1 cellular context compared by ENCODE assay signal in genomic region chr1:100834779-100835645, GRCh38.
TF ChIP-seq lines count a peak whose summit lies in the region.

No MANE protein-coding gene starts in this region.

TF ChIP-seq in GM23338, 12 proteins besides CTCF, POLR2A, EP300 and RAD21 (continued from another document):
- TF ChIP-seq, protein P1, sequence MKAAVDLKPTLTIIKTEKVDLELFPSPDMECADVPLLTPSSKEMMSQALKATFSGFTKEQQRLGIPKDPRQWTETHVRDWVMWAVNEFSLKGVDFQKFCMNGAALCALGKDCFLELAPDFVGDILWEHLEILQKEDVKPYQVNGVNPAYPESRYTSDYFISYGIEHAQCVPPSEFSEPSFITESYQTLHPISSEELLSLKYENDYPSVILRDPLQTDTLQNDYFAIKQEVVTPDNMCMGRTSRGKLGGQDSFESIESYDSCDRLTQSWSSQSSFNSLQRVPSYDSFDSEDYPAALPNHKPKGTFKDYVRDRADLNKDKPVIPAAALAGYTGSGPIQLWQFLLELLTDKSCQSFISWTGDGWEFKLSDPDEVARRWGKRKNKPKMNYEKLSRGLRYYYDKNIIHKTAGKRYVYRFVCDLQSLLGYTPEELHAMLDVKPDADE (IDR thresholded peaks at IDR 0.05): no peak
- TF ChIP-seq EZH2phosphoT487 (IDR thresholded peaks at IDR 0.05; ENCODE audit: unreplicated experiment) (no peak), POLR2AphosphoS5 (IDR thresholded peaks at IDR 0.05; ENCODE audit: low read depth) (no peak), NANOG (IDR thresholded peaks at IDR 0.05; ENCODE audit: borderline replicate concordance) (no peak)
